ENCODE assay signal across 31 cellular contexts in genomic region chr7:42993038-42993437, GRCh38.
DNase-seq lines count a peak whose midpoint lies in the region; ATAC-seq and TF ChIP-seq lines count a peak whose summit lies in the region.
"Had no signal": no experiment of that assay in that cellular context is flagged by ENCODE, and none has a peak within 500 bp of the region (broad histone marks: within the 10 kb centered on the region; RNA-seq: fewer than 3 reads in every experiment).

No MANE protein-coding gene starts in this region.

- H3K4me2 ChIP-seq in SK-N-SH: no peak overlapping the region

- no peak overlapping the region for H3K4me3 Mint-ChIP-seq in chondrocyte (ENCODE audit: unreplicated experiment)
- H3K4me3 Mint-ChIP-seq: activated B cell treated with CpG ODN at 0.5 μM for 24 hours; activated CD4-positive, alpha-beta memory T cell treated with anti-CD3 and anti-CD28 coated beads for 36 hours; activated naive CD8-positive, alpha-beta T cell treated with anti-CD3 and anti-CD28 coated beads for 36 hours; activated T-helper 17 cell treated with anti-CD3 and anti-CD28 coated beads, Interleukin-2, amount 50 U/mL, for 72 hours; B cell had no signal

- H3K27me3 ChIP-seq in SK-N-SH (ENCODE audit: insufficient read depth): peaks cover 23% of the 10 kb centered on the region; the same call in 1 of the 2 replicates
- H3K27me3 ChIP-seq: gastrocnemius medialis, transverse colon had no signal

- H3K27me3 Mint-ChIP-seq in chondrocyte (ENCODE audit: low read depth): peaks cover 8% of the 10 kb centered on the region

- no peak overlapping the region for H2AFZ ChIP-seq in SK-N-SH (ENCODE audit: low read depth)

- no peaks in the 10 kb centered on the region for H3K9me3 ChIP-seq in SK-N-SH
- H3K9me3 ChIP-seq: gastrocnemius medialis, prostate gland, transverse colon had no signal

- no peaks in the 10 kb centered on the region for H3K9me2 ChIP-seq in SK-N-SH

- H3K4me3 ChIP-seq in SK-N-SH (ENCODE audit: low read depth in 2 of 2, low read length in 1 of 2): no peak overlapping the region
- H3K4me3 ChIP-seq: gastrocnemius medialis, lung, prostate gland, transverse colon had no signal

- TF ChIP-seq EP300 in SK-N-SH (IDR thresholded peaks at IDR 0.05; ENCODE audit: borderline replicate concordance in 1 of 2, low read depth in 1 of 2, low read length in 1 of 2): no peak

- TF ChIP-seq RAD21 in SK-N-SH (IDR thresholded peaks at IDR 0.05; ENCODE audit: low read length): no peak

- H3K27ac ChIP-seq in SK-N-SH (ENCODE audit: low read depth in 2 of 2, low read length in 1 of 2): no peak overlapping the region
- H3K27ac ChIP-seq: gastrocnemius medialis, transverse colon had no signal

- H3K4me1 ChIP-seq in SK-N-SH (ENCODE audit: control insufficient read depth in 1 of 2, insufficient read depth in 2 of 2, low read depth in 1 of 2, low read length in 1 of 2): no peaks in the 10 kb centered on the region
- H3K4me1 ChIP-seq: gastrocnemius medialis, prostate gland, transverse colon had no signal

- H3K4me1 Mint-ChIP-seq in chondrocyte (ENCODE audit: low read depth): no peaks in the 10 kb centered on the region
- H3K4me1 Mint-ChIP-seq: activated B cell treated with CpG ODN at 0.5 μM for 24 hours; activated naive CD8-positive, alpha-beta T cell treated with anti-CD3 and anti-CD28 coated beads for 36 hours; activated T-helper 17 cell treated with anti-CD3 and anti-CD28 coated beads, Interleukin-2, amount 50 U/mL, for 72 hours; B cell had no signal

- POLR2A ChIA-PET in SK-N-SH (lab: Yijun Ruan, JAX): no interaction called here

- DNase-seq in SK-N-SH (no peak), chondrocyte (ENCODE audit: low spot score) (no peak), islet precursor cell (peak; percentile 59), HUDEP-2 (lab: John Stamatoyannopoulos, UW; ENCODE audit: unreplicated experiment in 76 of 76) (no peak)
- DNase-seq: activated B cell treated with CpG ODN at 0.5 μM for 24 hours; activated CD4-positive, alpha-beta memory T cell treated with anti-CD3 and anti-CD28 coated beads for 36 hours; activated CD8-positive, alpha-beta memory T cell treated with anti-CD3 and anti-CD28 coated beads, Interleukin-2, amount 50 U/mL, for 48 hours; activated naive CD8-positive, alpha-beta T cell treated with anti-CD3 and anti-CD28 coated beads for 36 hours; effector CD8-positive, alpha-beta T cell; gastrocnemius medialis; GDM1; GOT3; hypothalamus; kidney glomerular epithelial cell; NCI-H1048; NCI-H187 treated with DMSO at 0.1 percent for 48 hours; NCI-H2227 treated with DMSO at 0.1 percent for 48 hours; NCI-H69; RPMI8226; stimulated activated CD8-positive, alpha-beta memory T cell treated with anti-CD3 and anti-CD28 coated beads, Interleukin-4, amount 100 ng/mL, for 48 hours; T-helper 9 cell; transverse colon had no signal

- 0 out of 3 replicates have a peak, but pooled peaks have one; percentile 28 for ATAC-seq in SK-N-SH treated with all-trans-retinoic acid at 6 μM for 48 hours
- ATAC-seq in GM18519 (IDR thresholded peaks at IDR 0.05; ENCODE audit: low FRiP score, unreplicated experiment): no peak
- ATAC-seq in GM18520 (IDR thresholded peaks at IDR 0.05; ENCODE audit: unreplicated experiment): no peak
- no peak for ATAC-seq in GM21360 (IDR thresholded peaks at IDR 0.05; ENCODE audit: unreplicated experiment)
- ATAC-seq: activated T-helper 17 cell treated with anti-CD3 and anti-CD28 coated beads, Interleukin-2, amount 50 U/mL, for 72 hours; esophagus mucosa; gastrocnemius medialis had no signal

- no peak overlapping the region for H3K9ac ChIP-seq in SK-N-SH

- H3K36me3 ChIP-seq in SK-N-SH (replicated peaks in 1 of 2; ENCODE audit: control insufficient read depth in 1 of 2, insufficient read depth in 2 of 2, low read length in 1 of 2): no peaks in the 10 kb centered on the region
- H3K36me3 ChIP-seq: gastrocnemius medialis, prostate gland, transverse colon had no signal

- no peaks in the 10 kb centered on the region for H3F3A ChIP-seq in SK-N-SH (replicated peaks; ENCODE audit: insufficient read depth)

- CTCF ChIA-PET in SK-N-SH (lab: Yijun Ruan, JAX): no interaction called here

- no peaks in the 10 kb centered on the region for H3K9me3 Mint-ChIP-seq in chondrocyte (ENCODE audit: low read depth)
- H3K9me3 Mint-ChIP-seq: activated B cell treated with CpG ODN at 0.5 μM for 24 hours; activated CD4-positive, alpha-beta memory T cell treated with anti-CD3 and anti-CD28 coated beads for 36 hours; activated naive CD8-positive, alpha-beta T cell treated with anti-CD3 and anti-CD28 coated beads for 36 hours; activated T-helper 17 cell treated with anti-CD3 and anti-CD28 coated beads, Interleukin-2, amount 50 U/mL, for 72 hours had no signal

- no peaks in the 10 kb centered on the region for H3K79me2 ChIP-seq in SK-N-SH (ENCODE audit: insufficient read depth)

- H3K27ac Mint-ChIP-seq in chondrocyte (ENCODE audit: unreplicated experiment): no peak overlapping the region
- H3K27ac Mint-ChIP-seq: activated B cell treated with CpG ODN at 0.5 μM for 24 hours; activated CD4-positive, alpha-beta memory T cell treated with anti-CD3 and anti-CD28 coated beads for 36 hours; activated naive CD8-positive, alpha-beta T cell treated with anti-CD3 and anti-CD28 coated beads for 36 hours; activated T-helper 17 cell treated with anti-CD3 and anti-CD28 coated beads, Interleukin-2, amount 50 U/mL, for 72 hours; B cell had no signal

- no peak for TF ChIP-seq CTCF in SK-N-SH (IDR thresholded peaks at IDR 0.05)
- TF ChIP-seq CTCF in chondrocyte (IDR thresholded peaks at IDR 0.05): peak; percentile 25

- no peaks in the 10 kb centered on the region for H4K20me1 ChIP-seq in SK-N-SH (ENCODE audit: insufficient read depth)

- 50% methylated on average over 9 of the region's 9 CpGs for WGBS in SK-N-SH (ENCODE audit: low lambda C conversion rate)

- H3K36me3 Mint-ChIP-seq in chondrocyte (ENCODE audit: low read depth): peaks cover 3% of the 10 kb centered on the region
- H3K36me3 Mint-ChIP-seq: activated CD4-positive, alpha-beta memory T cell treated with anti-CD3 and anti-CD28 coated beads for 36 hours; activated naive CD8-positive, alpha-beta T cell treated with anti-CD3 and anti-CD28 coated beads for 36 hours had no signal

TF ChIP-seq in SK-N-SH treated with all-trans-retinoic acid at 6 μM for 48 hours, 23 proteins besides CTCF, POLR2A, EP300 and RAD21:
- TF ChIP-seq SNAI2 (CRISPR knock-in tag; IDR thresholded peaks at IDR 0.05) (no peak), ZC3H10 (CRISPR knock-in tag; IDR thresholded peaks at IDR 0.05) (no peak), CSDC2 (CRISPR knock-in tag; IDR thresholded peaks at IDR 0.05) (no peak), ISL1 (CRISPR knock-in tag; IDR thresholded peaks at IDR 0.05) (no peak), ZFP3 (CRISPR knock-in tag; IDR thresholded peaks at IDR 0.05) (no peak)
TF ChIP-seq in SK-N-SH treated with all-trans-retinoic acid at 6 μM for 48 hours: peak in this region for 0.

TF ChIP-seq in SK-N-SH, 30 proteins besides CTCF, POLR2A, EP300 and RAD21:
- TF ChIP-seq MEF2A (IDR thresholded peaks at IDR 0.05; ENCODE audit: borderline replicate concordance, low read depth) (no peak), YY1 (IDR thresholded peaks at IDR 0.05; ENCODE audit: low read depth) (no peak), CHD2 (IDR thresholded peaks at IDR 0.05; ENCODE audit: low read length, partially characterized antibody) (no peak), FOXM1 (IDR thresholded peaks at IDR 0.05; ENCODE audit: low read depth) (no peak), RCOR1 (IDR thresholded peaks at IDR 0.05; ENCODE audit: low read length) (no peak), NFIC (IDR thresholded peaks at IDR 0.05; ENCODE audit: borderline replicate concordance) (no peak)
- TF ChIP-seq, protein P1, sequence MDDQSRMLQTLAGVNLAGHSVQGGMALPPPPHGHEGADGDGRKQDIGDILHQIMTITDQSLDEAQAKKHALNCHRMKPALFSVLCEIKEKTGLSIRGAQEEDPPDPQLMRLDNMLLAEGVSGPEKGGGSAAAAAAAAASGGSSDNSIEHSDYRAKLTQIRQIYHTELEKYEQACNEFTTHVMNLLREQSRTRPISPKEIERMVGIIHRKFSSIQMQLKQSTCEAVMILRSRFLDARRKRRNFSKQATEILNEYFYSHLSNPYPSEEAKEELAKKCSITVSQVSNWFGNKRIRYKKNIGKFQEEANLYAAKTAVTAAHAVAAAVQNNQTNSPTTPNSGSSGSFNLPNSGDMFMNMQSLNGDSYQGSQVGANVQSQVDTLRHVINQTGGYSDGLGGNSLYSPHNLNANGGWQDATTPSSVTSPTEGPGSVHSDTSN (IDR thresholded peaks at IDR 0.05): no peak
